ENCODE assay signal across 1 cellular context in genomic region chr16:14973785-14974322, GRCh38.
TF ChIP-seq lines count a peak whose summit lies in the region.

No MANE protein-coding gene starts in this region.

TF ChIP-seq in K562, 482 proteins besides CTCF, POLR2A, EP300 and RAD21:
- TF ChIP-seq HNRNPLL (IDR thresholded peaks at IDR 0.05; ENCODE audit: low read depth, low read length, poor library complexity, severe bottlenecking) (peak; percentile 70), ARID1B (IDR thresholded peaks at IDR 0.05) (peak; percentile 29; the same call in 1 of the 2 replicates), ZMIZ1 (IDR thresholded peaks at IDR 0.05; ENCODE audit: low read depth in 2 of 2, low read length in 2 of 2) (0 out of 4 replicates have a peak, but pooled peaks of 1 of the 2 experiments have one; percentile 19), CBFA2T3 (IDR thresholded peaks at IDR 0.05) (peak; percentile 27; the same call in 1 of the 2 replicates), FOXK2 (conservative IDR thresholded peaks at IDR 0.05 in 1 of 2, IDR thresholded peaks at IDR 0.05 in 1 of 2; ENCODE audit: low read depth in 2 of 2) (0 out of 4 replicates have a peak, but pooled peaks of 1 of the 2 experiments have one; percentile 14), E2F6 (IDR thresholded peaks at IDR 0.05; ENCODE audit: borderline replicate concordance in 1 of 2, extremely low read depth in 1 of 2, insufficient read depth in 1 of 2, insufficient read length in 1 of 2, low read depth in 1 of 2, low read length in 1 of 2, poor library complexity in 1 of 2, severe bottlenecking in 1 of 2) (peak in 1 of 2 experiments; percentile 20), GABPA (tag; conservative IDR thresholded peaks at IDR 0.05; ENCODE audit: low read depth) (0 out of 2 replicates have a peak, but pooled peaks have one; percentile 2)
TF ChIP-seq in K562: peak in this region for 7; not testable (repeated sequence) for 475.
